In genomic region chr1:43061803-43062202, GRCh38 we compare ENCODE assay signal across 32 cellular contexts.
"Had no signal": no experiment of that assay in that cellular context is flagged by ENCODE, and none has a peak within 500 bp of the region (broad histone marks: within the 10 kb centered on the region; RNA-seq: fewer than 3 reads in every experiment).

No MANE protein-coding gene starts in this region.

- H3K9me3 ChIP-seq: heart left ventricle had no signal

- H3K27ac Mint-ChIP-seq: activated CD4-positive, alpha-beta memory T cell treated with anti-CD3 and anti-CD28 coated beads, Interleukin-2, amount 10 ng/mL, durations not matched to agents 7 days and 5 days; activated CD4-positive, alpha-beta T cell treated with anti-CD3 and anti-CD28 coated beads, Interleukin-2, amount 10 ng/mL, durations not matched to agents 7 days and 5 days; activated naive CD4-positive, alpha-beta T cell treated with anti-CD3 and anti-CD28 coated beads, Interleukin-2, amount 10 ng/mL, durations not matched to agents 7 days and 5 days; activated naive CD8-positive, alpha-beta T cell; activated T-cell treated with anti-CD3 and anti-CD28 coated beads, Interleukin-2, amount 50 U/mL, for 24 hours; activated T-cell treated with anti-CD3 and anti-CD28 coated beads, Interleukin-2, amount 50 U/mL, for 72 hours; dendritic cell treated with granulocyte-macrophage colony-stimulating factor and Interleukin-4, amounts not matched to agents 40 ng/mL and 50 ng/mL, for 4 days; endodermal cell had no signal

- H3K4me3 ChIP-seq: coronary artery, dorsolateral prefrontal cortex, heart left ventricle had no signal

- FAIRE-seq: astrocyte, frontal cortex, TTC549 had no signal

- H3K36me3 Mint-ChIP-seq: activated naive CD8-positive, alpha-beta T cell; WTC11 had no signal

- H3K36me3 ChIP-seq: brain microvascular endothelial cell, heart left ventricle had no signal

- H3K27me3 ChIP-seq: brain microvascular endothelial cell had no signal

- H3K27ac ChIP-seq: brain microvascular endothelial cell, coronary artery, dorsolateral prefrontal cortex, heart left ventricle, VCaP had no signal

- H3K9me3 Mint-ChIP-seq: activated CD4-positive, alpha-beta memory T cell treated with anti-CD3 and anti-CD28 coated beads, Interleukin-2, amount 10 ng/mL, durations not matched to agents 7 days and 5 days; activated CD4-positive, alpha-beta T cell treated with anti-CD3 and anti-CD28 coated beads, Interleukin-2, amount 10 ng/mL, durations not matched to agents 7 days and 5 days; activated naive CD4-positive, alpha-beta T cell treated with anti-CD3 and anti-CD28 coated beads, Interleukin-2, amount 10 ng/mL, durations not matched to agents 7 days and 5 days; activated T-cell treated with anti-CD3 and anti-CD28 coated beads, Interleukin-2, amount 50 U/mL, for 24 hours; central memory CD8-positive, alpha-beta T cell; dendritic cell treated with granulocyte-macrophage colony-stimulating factor and Interleukin-4, amounts not matched to agents 40 ng/mL and 50 ng/mL, for 4 days; endodermal cell; WTC11 had no signal

- ATAC-seq: activated T-cell treated with anti-CD3 and anti-CD28 coated beads, Interleukin-2, amount 50 U/mL, for 72 hours; esophagus mucosa; heart left ventricle; WTC11 had no signal

- DNase-seq: activated CD4-positive, alpha-beta memory T cell treated with anti-CD3 and anti-CD28 coated beads, Interleukin-2, amount 10 ng/mL, durations not matched to agents 7 days and 5 days; activated CD4-positive, alpha-beta T cell treated with anti-CD3 and anti-CD28 coated beads for 1 hour; activated CD4-positive, alpha-beta T cell treated with anti-CD3 and anti-CD28 coated beads for 4 hours; activated CD4-positive, alpha-beta T cell treated with anti-CD3 and anti-CD28 coated beads, Interleukin-2, amount 10 ng/mL, durations not matched to agents 7 days and 5 days; activated CD4-positive, alpha-beta T cell treated with anti-CD3 and anti-CD28 coated beads, Interleukin-2, amount 50 U/mL, for 4 hours; activated CD8-positive, alpha-beta memory T cell treated with anti-CD3 and anti-CD28 coated beads, Interleukin-2, amount 50 U/mL, for 48 hours; activated gamma-delta T cell; activated naive CD4-positive, alpha-beta T cell; activated naive CD4-positive, alpha-beta T cell treated with anti-CD3 and anti-CD28 coated beads, Interleukin-2, amount 10 ng/mL, durations not matched to agents 7 days and 5 days; activated T-cell treated with anti-CD3 and anti-CD28 coated beads for 4 hours; activated T-cell treated with anti-CD3 and anti-CD28 coated beads, Interleukin-2, amount 50 U/mL, for 24 hours; activated T-cell treated with anti-CD3 and anti-CD28 coated beads, Interleukin-2, amount 50 U/mL, for 72 hours; amniotic stem cell; anterior cingulate cortex; brain microvascular endothelial cell; dorsolateral prefrontal cortex; effector memory CD4-positive, alpha-beta T cell; endodermal cell; foreskin fibroblast; glutamatergic neuron; heart left ventricle; T-helper 2 cell had no signal

- H3K4me3 Mint-ChIP-seq: activated CD4-positive, alpha-beta memory T cell treated with anti-CD3 and anti-CD28 coated beads, Interleukin-2, amount 10 ng/mL, durations not matched to agents 7 days and 5 days; activated CD4-positive, alpha-beta T cell treated with anti-CD3 and anti-CD28 coated beads, Interleukin-2, amount 10 ng/mL, durations not matched to agents 7 days and 5 days; activated naive CD4-positive, alpha-beta T cell treated with anti-CD3 and anti-CD28 coated beads, Interleukin-2, amount 10 ng/mL, durations not matched to agents 7 days and 5 days; activated naive CD8-positive, alpha-beta T cell; activated T-cell treated with anti-CD3 and anti-CD28 coated beads, Interleukin-2, amount 50 U/mL, for 24 hours; activated T-cell treated with anti-CD3 and anti-CD28 coated beads, Interleukin-2, amount 50 U/mL, for 72 hours; central memory CD8-positive, alpha-beta T cell; dendritic cell treated with granulocyte-macrophage colony-stimulating factor and Interleukin-4, amounts not matched to agents 40 ng/mL and 50 ng/mL, for 4 days; endodermal cell; WTC11 had no signal
